Comparison of ENCODE assay signal across 23 cellular contexts in genomic region chr11:95378106-95378505, GRCh38.
A peak's percentile ranks its signal among the peaks of the same experiment; 100 is the strongest.
DNase-seq lines count a peak whose midpoint lies in the region; TF ChIP-seq lines count a peak whose summit lies in the region.
"Had no signal": no experiment of that assay in that cellular context is flagged by ENCODE, and none has a peak within 500 bp of the region (broad histone marks: within the 10 kb centered on the region; RNA-seq: fewer than 3 reads in every experiment).

No MANE protein-coding gene starts in this region.

- H3K27me3 Mint-ChIP-seq in activated CD4-positive, alpha-beta T cell treated with anti-CD3 and anti-CD28 coated beads, Interleukin-2, amount 10 ng/mL, durations not matched to agents 24 days and 14 days = no peaks in the 10 kb centered on the region

- no peaks in the 10 kb centered on the region for H3K27me3 ChIP-seq in right atrium auricular region

- TF ChIP-seq CTCF in fibroblast of mammary gland (conservative IDR thresholded peaks at IDR 0.05; ENCODE audit: control insufficient read depth, insufficient read depth, low read depth, low read length) = no peak
- no peak for TF ChIP-seq CTCF in lower leg skin (IDR thresholded peaks at IDR 0.05)
- TF ChIP-seq CTCF in right atrium auricular region (IDR thresholded peaks at IDR 0.05) = no peak

- no peaks in the 10 kb centered on the region for H3K36me3 ChIP-seq in right atrium auricular region

- H3K4me1 ChIP-seq in right atrium auricular region = no peaks in the 10 kb centered on the region
- H3K4me1 ChIP-seq: A549 had no signal

- DNase-seq in Daoy (ENCODE audit: low read depth) (peak; percentile 47), RPMI7951 (ENCODE audit: low read depth) (peak; percentile 3), fibroblast of mammary gland (ENCODE audit: low read depth) (peak; percentile 56), renal cortical epithelial cell (ENCODE audit: low read depth) (peak; percentile 35), lower leg skin (ENCODE audit: low spot score in 2 of 2) (no peak), right atrium auricular region (ENCODE audit: low spot score) (no peak)
- no peak for DNase-seq in activated CD4-positive, alpha-beta T cell treated with anti-CD3 and anti-CD28 coated beads, Interleukin-2, amount 10 ng/mL, durations not matched to agents 24 days and 14 days
- DNase-seq: C1 segment of cervical spinal cord; CD8-positive, alpha-beta memory T cell; HCEC 1CT; Kasumi-1; MM.1S; NCI-H1105; NCI-H1694; NCI-H2081 treated with DMSO at 0.1 percent for 48 hours; NCI-H510A treated with DMSO at 0.1 percent for 48 hours; NCI-H774; OCI-M1; RPMI8226; SHP77 treated with DMSO at 0.1 percent for 48 hours; SK-N-SH had no signal

- H3K36me3 Mint-ChIP-seq in activated CD4-positive, alpha-beta T cell treated with anti-CD3 and anti-CD28 coated beads, Interleukin-2, amount 10 ng/mL, durations not matched to agents 24 days and 14 days (ENCODE audit: low read depth) = no peaks in the 10 kb centered on the region
- H3K36me3 Mint-ChIP-seq: CD8-positive, alpha-beta memory T cell had no signal

- H3K4me3 ChIP-seq in fibroblast of mammary gland (ENCODE audit: control insufficient read depth, low read depth, low read length) (no peak overlapping the region), lower leg skin (ENCODE audit: low read depth, poor library complexity, severe bottlenecking) (no peak overlapping the region), right atrium auricular region (no peak overlapping the region)
- H3K4me3 ChIP-seq: A549 had no signal

- H3K9me3 ChIP-seq in right atrium auricular region = no peaks in the 10 kb centered on the region
- H3K9me3 ChIP-seq: A549, SK-N-SH had no signal

- H3K4me1 Mint-ChIP-seq in activated CD4-positive, alpha-beta T cell treated with anti-CD3 and anti-CD28 coated beads, Interleukin-2, amount 10 ng/mL, durations not matched to agents 24 days and 14 days = peaks cover 6% of the 10 kb centered on the region
- H3K4me1 Mint-ChIP-seq: CD8-positive, alpha-beta memory T cell; IgD-negative memory B cell had no signal

- H3K27ac Mint-ChIP-seq in activated CD4-positive, alpha-beta T cell treated with anti-CD3 and anti-CD28 coated beads, Interleukin-2, amount 10 ng/mL, durations not matched to agents 24 days and 14 days = no peak overlapping the region
- H3K27ac Mint-ChIP-seq: CD8-positive, alpha-beta memory T cell had no signal

- no peak for TF ChIP-seq POLR2A in lower leg skin (IDR thresholded peaks at IDR 0.05)

- H3K27ac ChIP-seq in right atrium auricular region = no peak overlapping the region
- H3K27ac ChIP-seq: A549 had no signal

- H3K4me3 Mint-ChIP-seq in activated CD4-positive, alpha-beta T cell treated with anti-CD3 and anti-CD28 coated beads, Interleukin-2, amount 10 ng/mL, durations not matched to agents 24 days and 14 days = no peak overlapping the region
- H3K4me3 Mint-ChIP-seq: CD8-positive, alpha-beta memory T cell; IgD-negative memory B cell had no signal

- 20 to 25% methylated on average over 2 of the region's 2 CpGs for WGBS in lower leg skin, 2 donors

- intact Hi-C loops in activated CD4-positive, alpha-beta T cell treated with anti-CD3 and anti-CD28 coated beads, Interleukin-2, amount 10 ng/mL, durations not matched to agents 24 days and 14 days (cut with micrococcal nuclease) = no loop called here
- intact Hi-C loops in lower leg skin (cut with DNase I; ENCODE audit: low total_unique reads) = no loop called here

- H3K9me3 Mint-ChIP-seq in activated CD4-positive, alpha-beta T cell treated with anti-CD3 and anti-CD28 coated beads, Interleukin-2, amount 10 ng/mL, durations not matched to agents 24 days and 14 days = peaks cover 13% of the 10 kb centered on the region
- H3K9me3 Mint-ChIP-seq: CD8-positive, alpha-beta memory T cell; IgD-negative memory B cell had no signal

Comparison
In these comparisons a context has a peak if more than half of its experiments do, and no peak if none do; other contexts are left out.
1. DNase-seq: peak in Daoy (single experiment), RPMI7951 (single experiment), fibroblast of mammary gland (single experiment) and renal cortical epithelial cell (single experiment); none in activated CD4-positive, alpha-beta T cell treated with anti-CD3 and anti-CD28 coated beads, Interleukin-2, amount 10 ng/mL, durations not matched to agents 24 days and 14 days (single experiment), lower leg skin (0 of 2) and right atrium auricular region (single experiment).